In the genomic region with DNA sequence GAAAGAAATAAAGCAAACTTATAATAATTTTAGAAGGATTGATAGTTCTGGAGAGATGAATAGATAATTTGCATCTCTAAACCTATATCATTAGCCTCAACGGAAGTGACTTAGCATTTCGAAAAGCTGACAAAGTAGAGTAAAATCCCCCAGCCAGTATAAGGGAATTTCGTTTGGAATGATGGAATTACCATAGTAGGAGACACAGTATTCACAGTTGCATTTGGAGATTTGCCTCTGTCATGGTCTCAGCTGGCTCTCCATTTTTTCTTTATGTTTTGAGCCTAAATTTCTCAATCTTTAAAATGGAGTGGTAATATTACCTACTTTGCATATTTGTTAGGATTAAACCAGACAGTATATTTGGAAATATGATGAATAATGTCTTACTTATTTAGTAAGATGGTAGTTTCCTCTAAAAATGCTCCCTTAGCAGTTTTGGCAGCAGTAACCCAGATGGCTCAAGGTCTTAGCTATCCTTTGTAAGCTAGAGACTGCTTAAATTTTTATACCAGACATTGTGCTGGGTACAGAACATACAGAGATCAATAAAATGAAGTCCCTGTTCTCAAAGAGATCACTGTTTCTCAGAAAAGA, we compare ENCODE assay signal across 24 cellular contexts. TPM values are rescaled to one million over a fixed set of nuclear protein-coding genes. Genes with fewer than 3 reads are reported as not detected.
DNase-seq lines count a peak whose midpoint lies in the region; FAIRE-seq and TF ChIP-seq lines count a peak whose summit lies in the region.
"Had no signal": no experiment of that assay in that cellular context is flagged by ENCODE, and none has a peak within 500 bp of the region (broad histone marks: within the 10 kb centered on the region; RNA-seq: fewer than 3 reads in every experiment).

No MANE protein-coding gene starts in this region.

- no peaks in the 10 kb centered on the region for H3K79me1 ChIP-seq in H1 (ENCODE audit: low read depth, low read length)

- no peaks in the 10 kb centered on the region for H3K36me3 ChIP-seq in H1 (ENCODE audit: control insufficient read depth in 2 of 4, insufficient read depth in 4 of 4, low read length in 3 of 4)
- no peaks in the 10 kb centered on the region for H3K36me3 ChIP-seq in iPS-18a (ENCODE audit: control insufficient read depth, low read depth, low read length)
- H3K36me3 ChIP-seq in testis (ENCODE audit: low read depth, missing control alignments): no peaks in the 10 kb centered on the region
- H3K36me3 ChIP-seq: prostate gland, tibial artery had no signal

- H3K27me3 ChIP-seq in H1 (replicated peaks in 1 of 4; ENCODE audit: control insufficient read depth in 3 of 4, extremely low read depth in 1 of 4, insufficient read depth in 3 of 4, low read length in 3 of 4) (no peaks in the 10 kb centered on the region), iPS-18a (ENCODE audit: control insufficient read depth, insufficient read depth, low read length) (no peaks in the 10 kb centered on the region), testis (no peaks in the 10 kb centered on the region)
- H3K27me3 ChIP-seq: tibial artery had no signal

- H3K79me2 ChIP-seq in H1 (ENCODE audit: control insufficient read depth in 1 of 2, insufficient read depth in 2 of 2, low read length in 2 of 2): peaks cover 0 to 22% of the 10 kb centered on the region in 2 experiments; a peak in 1 of 4 replicates

- no peak overlapping the region for H3K56ac ChIP-seq in H1 (replicated peaks; ENCODE audit: insufficient read length, low read depth, low read length)

- H3K4me1 ChIP-seq in H1 (replicated peaks in 1 of 4; ENCODE audit: control insufficient read depth in 3 of 4, insufficient read depth in 4 of 4, low read length in 3 of 4) (peaks cover 0 to 4% (median 1%) of the 10 kb centered on the region in 4 experiments; a peak in 2 of 7 replicates), iPS-18a (ENCODE audit: control insufficient read depth, low read depth, low read length) (peaks cover 15% of the 10 kb centered on the region), testis (peaks cover 8% of the 10 kb centered on the region)
- H3K4me1 ChIP-seq: prostate gland had no signal

- no peak for TF ChIP-seq POLR2A in H1 (IDR thresholded peaks at IDR 0.05; ENCODE audit: control extremely low read depth in 1 of 2, low read depth in 2 of 2, low read length in 2 of 2)
- no peak for TF ChIP-seq POLR2A in testis (IDR thresholded peaks at IDR 0.05)

- no peak overlapping the region; the same call in 1 of the 2 replicates for H2BK5ac ChIP-seq in H1 (ENCODE audit: low read depth, low read length)

- DNase-seq in EH (ENCODE audit: low read depth): peak; percentile 24
- DNase-seq in LHCN-M2 (ENCODE audit: low read depth): peak; percentile 2
- no peak for DNase-seq in H1 (ENCODE audit: low read depth in 1 of 2, low spot score in 2 of 2)
- DNase-seq in NAMALWA (ENCODE audit: low spot score): no peak
- DNase-seq in activated CD8-positive, alpha-beta memory T cell treated with anti-CD3 and anti-CD28 coated beads, Interleukin-2, amount 50 U/mL, for 4 hours: no peak
- no peak for DNase-seq in testis
- DNase-seq in CD1c-positive myeloid dendritic cell (ENCODE audit: extremely low spot score): no peak
- DNase-seq: activated CD8-positive, alpha-beta T cell treated with anti-CD3 and anti-CD28 coated beads for 36 hours; activated naive CD4-positive, alpha-beta T cell treated with Interleukin-2 at 50 U/mL for 16 hours; activated T-cell treated with anti-CD3 and anti-CD28 coated beads, Interleukin-2, amount 50 U/mL, for 4 hours; CD8-positive, alpha-beta T cell; DMS53; left ventricle myocardium superior; NCI-H1436; NCI-H2171; NCI-H526; stimulated activated CD4-positive, alpha-beta T cell treated with anti-CD3 and anti-CD28 coated beads, Interleukin-2, amount 100 ng/mL, for 24 hours; stimulated activated naive CD4-positive, alpha-beta T cell treated with Interleukin-2 at 50 U/mL for 16 hours; tibial artery had no signal

- H3K4me3 ChIP-seq in H1 (ENCODE audit: extremely low read depth in 1 of 4, insufficient read depth in 2 of 4, low read depth in 3 of 4, low read length in 4 of 4) (no peak overlapping the region), iPS-18a (ENCODE audit: low read length) (no peak overlapping the region), testis (no peak overlapping the region)
- H3K4me3 ChIP-seq: coronary artery, prostate gland, tibial artery had no signal

- H4K91ac ChIP-seq in H1 (replicated peaks; ENCODE audit: insufficient read length, low read length): no peak overlapping the region

- H3K9ac ChIP-seq in H1 (replicated peaks in 1 of 4; ENCODE audit: extremely low read depth in 1 of 4, low read depth in 3 of 4, low read length in 3 of 4): no peak overlapping the region
- no peak overlapping the region for H3K9ac ChIP-seq in iPS-18a (ENCODE audit: low read length)

- H2BK120ac ChIP-seq in H1 (replicated peaks; ENCODE audit: low read depth, low read length): no peak overlapping the region

- H2BK12ac ChIP-seq in H1 (ENCODE audit: low read depth, low read length): no peak overlapping the region

- H3K18ac ChIP-seq in H1 (ENCODE audit: extremely low read depth, low read length): no peak overlapping the region

- no peaks in the 10 kb centered on the region for H4K20me1 ChIP-seq in H1 (replicated peaks in 1 of 2; ENCODE audit: control insufficient read depth in 1 of 2, insufficient read depth in 2 of 2, low read length in 2 of 2)

- H3K14ac ChIP-seq in H1 (ENCODE audit: insufficient read length): no peak overlapping the region

- TF ChIP-seq CTCF in H1 (IDR thresholded peaks at IDR 0.05; ENCODE audit: control extremely low read depth in 1 of 3, insufficient read depth in 1 of 3, low read depth in 1 of 3, low read length in 3 of 3) (no peak), testis (IDR thresholded peaks at IDR 0.05) (no peak)

- H3K9me3 ChIP-seq in H1 (ENCODE audit: insufficient read depth in 2 of 2, low read depth in 1 of 2, low read length in 1 of 2): no peaks in the 10 kb centered on the region
- no peaks in the 10 kb centered on the region for H3K9me3 ChIP-seq in iPS-18a (ENCODE audit: control insufficient read depth, low read depth, low read length)
- H3K9me3 ChIP-seq in testis: no peaks in the 10 kb centered on the region
- H3K9me3 ChIP-seq: prostate gland, tibial artery had no signal

- no peak for TF ChIP-seq RAD21 in H1 (IDR thresholded peaks at IDR 0.05 in 1 of 2, conservative IDR thresholded peaks at IDR 0.05 in 1 of 2; ENCODE audit: low read depth in 2 of 2, low read length in 2 of 2)

- no peak overlapping the region for H4K8ac ChIP-seq in H1 (ENCODE audit: extremely low read depth, insufficient read depth, low read length)

- H3K23ac ChIP-seq in H1 (ENCODE audit: insufficient read length): no peak overlapping the region

- no peak overlapping the region for H2BK15ac ChIP-seq in H1 (ENCODE audit: low read length)

- WGBS in H1 (ENCODE audit: extremely low coverage in 1 of 2, insufficient coverage in 1 of 2, insufficient read length in 1 of 2, insufficient replicate concordance in 2 of 2, low coverage in 1 of 2, low lambda C conversion rate in 2 of 2, missing lambda C conversion rate in 1 of 2), 2 experiments: 35% methylated on average over 3 of the region's 3 CpGs; no CpG with 5 or more reads in 1 of the 2 experiments
- 76 to 79% methylated on average over 3 of the region's 3 CpGs for WGBS in testis, 2 donors

- H2AK5ac ChIP-seq in H1 (ENCODE audit: low read depth, low read length): no peak overlapping the region

- no peak for FAIRE-seq in H1 (lab: Jason Lieb, UNC)
- FAIRE-seq: GM12892, HTR-8/SVneo had no signal

- H2BK20ac ChIP-seq in H1 (ENCODE audit: low read length): no peak overlapping the region

- H3K4me2 ChIP-seq in H1 (ENCODE audit: insufficient read depth in 1 of 2, low read depth in 2 of 2, low read length in 2 of 2): peak overlapping the region in 1 of 2 experiments; percentile 2; a peak in 1 of 4 replicates

- no peak for TF ChIP-seq EP300 in H1 (IDR thresholded peaks at IDR 0.05; ENCODE audit: borderline replicate concordance in 1 of 2, low read depth in 2 of 2, low read length in 2 of 2)

- POLR2A ChIA-PET in H1 (lab: Charles Lee; ENCODE audit: partially characterized antibody): interaction anchor here (0.8 kb wide), 1 partner anchor 9 kb away, joined by 3 read pairs; no protein-coding TSS in a partner anchor

- no peak overlapping the region for H3K4ac ChIP-seq in H1 (replicated peaks; ENCODE audit: insufficient read length, low read depth, low read length)

- intact Hi-C loops in testis (cut with DNase I; ENCODE audit: low total_unique reads): no loop called here

- no peak overlapping the region for H4K5ac ChIP-seq in H1 (ENCODE audit: insufficient read length, low read depth, low read length)

- H3K27ac ChIP-seq in H1 (ENCODE audit: low read depth, low read length): peak overlapping the region; percentile 61; the same call in 1 of the 2 replicates
- peak overlapping the region; percentile 57 for H3K27ac ChIP-seq in iPS-18a (ENCODE audit: low read length)
- no peak overlapping the region for H3K27ac ChIP-seq in testis
- H3K27ac ChIP-seq: coronary artery, prostate gland, tibial artery had no signal

- H2AFZ ChIP-seq in H1 (ENCODE audit: low read length): no peak overlapping the region

- H3K23me2 ChIP-seq in H1 (ENCODE audit: low read depth, low read length): 0 out of 2 replicates have a peak, but pooled peaks cover 1% of the 10 kb centered on the region

- CTCF ChIA-PET in H1 (lab: Charles Lee; ENCODE audit: partially characterized antibody): interaction anchor here (1.4 to 1.8 kb wide), 2 partner anchors 19 to 118 kb away, joined by 7 read pairs; no protein-coding TSS in a partner anchor

TF ChIP-seq in H1, 55 proteins besides CTCF, POLR2A, EP300 and RAD21:
- TF ChIP-seq BACH1 (IDR thresholded peaks at IDR 0.05; ENCODE audit: low read length) (peak; percentile 41; the same call in 1 of the 2 replicates), KDM5A (IDR thresholded peaks at IDR 0.05; ENCODE audit: low read length) (no peak), CHD1 (IDR thresholded peaks at IDR 0.05; ENCODE audit: low read depth, low read length) (no peak)

RNA-seq across cellular contexts. Expression of gene SMAP1, which starts 58.2 kb away (rescaled TPM):
- total RNA-seq in LHCN-M2 (2014; rRNA removed) (20.2 and 21.0 TPM in 2 replicates), testis (10 to 100 TPM; 36.1 to 41.6 TPM)
- polyA plus RNA-seq in LHCN-M2 (2012): 15.8 TPM
- 31.8 and 32.4 TPM in 2 replicates for total RNA-seq in H1 (2021; fragmentation: NEBNext Ultra II Directional; extraction: Animal tissue kit (Norgen Biotek cat#: 25700))
- polyA plus RNA-seq in H1 (2011; rRNA removed) (13.7 and 18.8 TPM in 2 replicates), testis (ENCODE audit: insufficient read depth, low read depth, low replicate concordance) (43.3 TPM)
- polyA plus RNA-seq in H1 (2011; cell fraction: cytosol; rRNA removed): 17.8 TPM
- 25.1 TPM for polyA plus RNA-seq in H1 (2011; cell fraction: nucleus; rRNA removed)
- polyA plus RNA-seq in H1 (2012, experiment 1 of 2): 21.2 to 31.0 TPM (median 24.7 TPM) in 4 replicates
- 6.7 TPM for polyA plus RNA-seq in H1 (2012, experiment 2 of 2)
- polyA plus RNA-seq in H1 (2013, experiment 1 of 2): 31.3 TPM
- polyA plus RNA-seq in H1 (2013, experiment 2 of 2): 32.2 TPM
- polyA minus RNA-seq in H1 (2011; rRNA and poly(A)+ RNA removed): 39.3 and 40.1 TPM in 2 replicates
- polyA minus RNA-seq in H1 (2011; cell fraction: cytosol; rRNA and poly(A)+ RNA removed): 20.6 TPM
- 33.4 TPM for polyA minus RNA-seq in H1 (2011; cell fraction: nucleus; rRNA and poly(A)+ RNA removed)

Comparison
In these comparisons a context has a peak if more than half of its experiments do, and no peak if none do; other contexts are left out.
1. DNase-seq: peak in EH (single experiment) and LHCN-M2 (single experiment); none in H1 (0 of 2), NAMALWA (single experiment), activated CD8-positive, alpha-beta memory T cell treated with anti-CD3 and anti-CD28 coated beads, Interleukin-2, amount 50 U/mL, for 4 hours (single experiment), testis (single experiment) and CD1c-positive myeloid dendritic cell (single experiment).
2. H3K27ac ChIP-seq: peak in H1 (single experiment) and iPS-18a (single experiment); none in testis (0 of 2).